ENCODE assay signal across 9 cellular contexts in genomic region chr16:75043175-75043937, GRCh38. TPM values are rescaled to one million over a fixed set of nuclear protein-coding genes. Genes with fewer than 3 reads are reported as not detected.
DNase-seq lines count a peak whose midpoint lies in the region; ATAC-seq and TF ChIP-seq lines count a peak whose summit lies in the region.
"Had no signal": no experiment of that assay in that cellular context is flagged by ENCODE, and none has a peak within 500 bp of the region (broad histone marks: within the 10 kb centered on the region; RNA-seq: fewer than 3 reads in every experiment).

No MANE protein-coding gene starts in this region.

- no peak for TF ChIP-seq POLR2A in GM18505 (IDR thresholded peaks at IDR 0.05; ENCODE audit: borderline replicate concordance, extremely low read depth, insufficient read depth, insufficient read length)

- peak; percentile 56 for DNase-seq in SK-N-DZ (ENCODE audit: low spot score)
- no peak for DNase-seq in naive thymus-derived CD4-positive, alpha-beta T cell
- no peak for DNase-seq in AG08396 (ENCODE audit: low spot score)
- DNase-seq in CD1c-positive myeloid dendritic cell (ENCODE audit: extremely low spot score) = no peak
- no peak for DNase-seq in activated naive CD4-positive, alpha-beta T cell (lab: John Stamatoyannopoulos, UW)
- DNase-seq: stimulated activated naive CD4-positive, alpha-beta T cell had no signal

- H3K27ac ChIP-seq in HEK293 (ENCODE audit: extremely low read depth, low read depth, low read length) = no peak overlapping the region
- no peak overlapping the region for H3K27ac ChIP-seq in naive thymus-derived CD4-positive, alpha-beta T cell (ENCODE audit: low read depth, low read length)

- peaks cover 5 to 28% (median 15%) of the 10 kb centered on the region in 7 donors for H3K4me1 Mint-ChIP-seq in naive thymus-derived CD4-positive, alpha-beta T cell

- H3K36me3 Mint-ChIP-seq in naive thymus-derived CD4-positive, alpha-beta T cell = peaks cover 0 to 30% (median 3%) of the 10 kb centered on the region in 5 donors

- H3K27me3 ChIP-seq in naive thymus-derived CD4-positive, alpha-beta T cell (ENCODE audit: control insufficient read depth in 2 of 2, insufficient read depth in 2 of 2, low read length in 2 of 2) = no peaks in the 10 kb centered on the region

- TF ChIP-seq CTCF in HEK293 (tag by site-specific recombination; IDR thresholded peaks at IDR 0.05) = no peak

- H3K4me1 ChIP-seq in HEK293 (ENCODE audit: control insufficient read depth, insufficient read depth, low read length) = no peaks in the 10 kb centered on the region
- H3K4me1 ChIP-seq in naive thymus-derived CD4-positive, alpha-beta T cell (ENCODE audit: control insufficient read depth in 2 of 2, insufficient read depth in 2 of 2, low read length in 2 of 2) = peaks cover 0 to 3% of the 10 kb centered on the region in 2 donors

- no peaks in the 10 kb centered on the region for H3K9me3 ChIP-seq in HEK293 (ENCODE audit: control insufficient read depth, insufficient read depth, low read depth, low read length)
- H3K9me3 ChIP-seq in naive thymus-derived CD4-positive, alpha-beta T cell (ENCODE audit: control insufficient read depth in 2 of 3, low read length in 3 of 3) = no peaks in the 10 kb centered on the region

- H3K4me3 Mint-ChIP-seq in naive thymus-derived CD4-positive, alpha-beta T cell = no peak overlapping the region

- H3K27ac Mint-ChIP-seq in naive thymus-derived CD4-positive, alpha-beta T cell = peak overlapping the region in 1 of 9 donors; percentile 49

- H3K4me3 ChIP-seq in HEK293 (ENCODE audit: low read depth, low read length) = no peak overlapping the region
- H3K4me3 ChIP-seq in naive thymus-derived CD4-positive, alpha-beta T cell (ENCODE audit: low read length) = no peak overlapping the region

- H3K36me3 ChIP-seq in HEK293 (ENCODE audit: control insufficient read depth in 2 of 2, insufficient read depth in 1 of 2, low read length in 2 of 2) = no peaks in the 10 kb centered on the region
- H3K36me3 ChIP-seq in naive thymus-derived CD4-positive, alpha-beta T cell (ENCODE audit: control insufficient read depth in 2 of 3, insufficient read depth in 3 of 3, low read length in 3 of 3) = no peaks in the 10 kb centered on the region

- H3K9me3 Mint-ChIP-seq in naive thymus-derived CD4-positive, alpha-beta T cell = peaks cover 0 to 6% (median 0%) of the 10 kb centered on the region in 11 donors

- no peaks in the 10 kb centered on the region for H3K27me3 Mint-ChIP-seq in naive thymus-derived CD4-positive, alpha-beta T cell

- POLR2A ChIA-PET in HEK293 (lab: Yijun Ruan, JAX) = no interaction called here
- POLR2A ChIA-PET in naive thymus-derived CD4-positive, alpha-beta T cell (lab: Charles Lee) = interaction anchor here (0.6 kb wide), 1 partner anchor 179 kb away, joined by 3 read pairs; no protein-coding TSS in a partner anchor

- ATAC-seq in GM18505 (IDR thresholded peaks at IDR 0.05; ENCODE audit: unreplicated experiment) (peak; percentile 67), GM18517 (IDR thresholded peaks at IDR 0.05; ENCODE audit: unreplicated experiment) (no peak)
- ATAC-seq in naive thymus-derived CD4-positive, alpha-beta T cell = peak; percentile 56

- CTCF ChIA-PET in HEK293 (lab: Yijun Ruan, JAX) = interaction anchor here (0.6 to 1.2 kb wide), 4 partner anchors 19 to 68 kb away, joined by 3 to 4 read pairs (median 3); no protein-coding TSS in a partner anchor
- CTCF ChIA-PET in naive thymus-derived CD4-positive, alpha-beta T cell (lab: Charles Lee) = interaction anchor here (1.0 kb wide), 1 partner anchor 10 kb away, joined by 3 read pairs; no protein-coding TSS in a partner anchor

- intact Hi-C loops in naive thymus-derived CD4-positive, alpha-beta T cell (cut with micrococcal nuclease) = no loop called here

TF ChIP-seq in HEK293, 187 proteins besides CTCF, POLR2A, EP300 and RAD21:
- TF ChIP-seq ZBTB17 (tag by site-specific recombination; IDR thresholded peaks at IDR 0.05) (no peak), ZBTB20 (tag by site-specific recombination; IDR thresholded peaks at IDR 0.05) (no peak), RBAK (tag by site-specific recombination; IDR thresholded peaks at IDR 0.05) (no peak), SCRT1 (tag by site-specific recombination; IDR thresholded peaks at IDR 0.05; ENCODE audit: borderline replicate concordance) (peak; percentile 23; the same call in 1 of the 2 replicates), ZNF629 (tag by site-specific recombination; IDR thresholded peaks at IDR 0.05) (no peak), ZNF335 (tag by site-specific recombination; conservative IDR thresholded peaks at IDR 0.05) (no peak), ZNF221 (tag by site-specific recombination; IDR thresholded peaks at IDR 0.05; ENCODE audit: borderline replicate concordance) (no peak)

RNA-seq across cellular contexts. Expression of gene ZNRF1, which starts 44.5 kb away (rescaled TPM):
- polyA plus RNA-seq in SK-N-DZ (2014; cell fraction: cytosol; rRNA removed) = 26.2 and 27.9 TPM in 2 replicates
- polyA plus RNA-seq in SK-N-DZ (2014; cell fraction: nucleus; rRNA removed) = 57.5 and 90.1 TPM in 2 replicates
- 10 to 100 TPM in 1 of 5 experiments, 1 to 10 TPM in 4; 1.8 to 27.9 (median 2.6) TPM for total RNA-seq in naive thymus-derived CD4-positive, alpha-beta T cell
- polyA plus RNA-seq in naive thymus-derived CD4-positive, alpha-beta T cell = 1 to 10 TPM; 1.2 to 1.4 TPM

RNA-seq across cellular contexts. Expression of gene WDR59, which starts 58.4 kb away (rescaled TPM):
- 20.2 and 25.3 TPM in 2 replicates for polyA plus RNA-seq in SK-N-DZ (2014; cell fraction: cytosol; rRNA removed)
- 68.7 and 112 TPM in 2 replicates for polyA plus RNA-seq in SK-N-DZ (2014; cell fraction: nucleus; rRNA removed)
- 100 to 1,000 TPM in 2 of 5 experiments, 10 to 100 TPM in 3; 82.7 to 130 (median 84.7) TPM for total RNA-seq in naive thymus-derived CD4-positive, alpha-beta T cell
- polyA plus RNA-seq in naive thymus-derived CD4-positive, alpha-beta T cell = 10 to 100 TPM; 11.6 to 13.2 TPM
